ENCODE assay signal across 8 cellular contexts in the genomic region with DNA sequence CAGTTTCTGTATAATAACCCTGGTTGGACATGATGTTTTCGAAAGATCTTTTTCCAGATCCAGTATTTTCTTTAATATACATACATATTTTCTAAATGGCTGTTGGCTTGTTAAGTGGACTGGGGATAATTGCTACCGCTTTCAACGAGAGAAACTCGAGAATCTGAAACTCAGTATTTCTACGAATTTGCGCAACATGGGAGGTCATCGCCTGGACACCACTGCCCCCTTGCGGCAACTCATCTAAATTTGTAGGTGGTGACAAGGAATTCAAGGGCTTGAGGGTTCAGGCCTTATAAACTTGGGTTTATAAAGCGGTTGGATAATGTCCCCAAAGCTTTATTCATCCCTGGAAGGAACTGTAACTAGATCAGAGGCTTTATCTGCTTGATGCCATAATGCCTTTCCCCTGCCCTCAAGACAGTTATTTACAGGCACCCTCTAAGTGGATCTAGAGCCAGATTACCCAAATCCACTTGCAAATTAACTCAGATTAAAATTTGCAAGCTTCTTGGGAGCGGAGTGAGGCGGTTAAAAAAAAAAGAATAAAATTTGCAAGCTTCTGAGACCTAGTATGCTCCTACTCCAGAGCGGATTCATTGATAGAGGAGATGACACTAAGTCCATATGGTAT. TPM values are rescaled to one million over a fixed set of nuclear protein-coding genes. Genes with fewer than 3 reads are reported as not detected.
A peak's percentile ranks its signal among the peaks of the same experiment; 100 is the strongest.
DNase-seq lines count a peak whose midpoint lies in the region; ATAC-seq, FAIRE-seq and TF ChIP-seq lines count a peak whose summit lies in the region.

No MANE protein-coding gene starts in this region.

- under 1% methylated on average over 12 of the region's 12 CpGs for WGBS in HepG2 (ENCODE audit: low lambda C conversion rate)

- no peaks in the 10 kb centered on the region for H3K9me3 Mint-ChIP-seq in chondrocyte (ENCODE audit: low read depth)

- peak; percentile 33 for ATAC-seq in HG02840 (IDR thresholded peaks at IDR 0.05; ENCODE audit: low FRiP score, unreplicated experiment)
- peak; percentile 12 to 21 for ATAC-seq in activated CD4-positive, CD25-positive, alpha-beta regulatory T cell treated with anti-CD3 and anti-CD28 coated beads, Interleukin-2, amount 50 U/mL, for 24 hours
- ATAC-seq in HepG2, result peak; percentile 59

- in situ Hi-C loops in HepG2 (cut with HindIII; ENCODE audit: extremely low pct_ligation_motif_present, low pct_unique_long_range_greater_than_20kb), result loop anchor here (10.0 kb wide), 1 partner anchor 501 kb away; no protein-coding TSS in a partner anchor

- CTCF ChIA-PET in HepG2 (lab: Yijun Ruan, JAX; ENCODE audit: low intra/inter-chr PET ratio, low total read pairs), result interaction anchor here (0.6 to 3.5 kb wide), 5 partner anchors 9 to 494 kb away, joined by 3 to 76 read pairs (median 4); no protein-coding TSS in a partner anchor

- 0 out of 2 replicates have a peak overlapping the region, but pooled peaks have one; percentile 13 for H3K9ac ChIP-seq in HepG2 (ENCODE audit: insufficient read depth, low read depth, low read length)

- peak overlapping the region; percentile 98 for H3K4me2 ChIP-seq in HepG2 (ENCODE audit: low read depth, low read length)

- peak overlapping the region; percentile 52 to 72 (median 63) for H3K4me3 ChIP-seq in HepG2 (replicated peaks in 1 of 3; ENCODE audit: insufficient read depth in 1 of 3, low read depth in 2 of 3, low read length in 3 of 3)

- peaks cover 62% of the 10 kb centered on the region for H3K27me3 Mint-ChIP-seq in chondrocyte (ENCODE audit: low read depth)

- H4K20me1 ChIP-seq in HepG2 (ENCODE audit: insufficient read depth, low read length), result no peaks in the 10 kb centered on the region

- no peaks in the 10 kb centered on the region for H3K9me3 ChIP-seq in HepG2 (ENCODE audit: low read length)

- POLR2A ChIA-PET in HepG2 (lab: Yijun Ruan, JAX), result interaction anchor here (1.1 kb wide), 1 partner anchor 327 kb away, joined by 3 read pairs; a partner anchor contains a TSS

- H3K4me1 Mint-ChIP-seq in chondrocyte (ENCODE audit: low read depth), result peaks cover 13% of the 10 kb centered on the region

- peak overlapping the region; percentile 66 for H2AFZ ChIP-seq in HepG2 (ENCODE audit: low read length)

- intact Hi-C loops in HepG2 (cut with micrococcal nuclease; ENCODE audit: unreplicated experiment), result loop anchor here (1.0 to 5.0 kb wide), 3 partner anchors 339 to 494 kb away; no protein-coding TSS in a partner anchor

- TF ChIP-seq EP300 in HepG2 (IDR thresholded peaks at IDR 0.05; ENCODE audit: low read depth in 2 of 2, low read length in 2 of 2), result no peak
- TF ChIP-seq EP300 in HepG2 (CRISPR knock-in tag; IDR thresholded peaks at IDR 0.05; ENCODE audit: borderline replicate concordance), result no peak

- H3K27ac ChIP-seq in HepG2 (ENCODE audit: extremely low read length, insufficient read depth, low read length), result no peak overlapping the region

- peak; percentile 91 for TF ChIP-seq CTCF in chondrocyte (IDR thresholded peaks at IDR 0.05)
- TF ChIP-seq CTCF in HepG2 (CRISPR knock-in tag; IDR thresholded peaks at IDR 0.05), result peak; percentile 81

- H3K27ac Mint-ChIP-seq in chondrocyte (ENCODE audit: unreplicated experiment), result no peak overlapping the region

- H3K36me3 ChIP-seq in HepG2 (replicated peaks in 1 of 2; ENCODE audit: control insufficient read depth in 1 of 2, insufficient read depth in 2 of 2, low read length in 2 of 2), result no peaks in the 10 kb centered on the region

- FAIRE-seq in HepG2 (lab: Jason Lieb, UNC), result peak; percentile 81

- DNase-seq in NCI-H510A treated with DMSO at 0.1 percent for 48 hours (lab: John Stamatoyannopoulos, UW) (peak; percentile 50), NCI-H510A (lab: John Stamatoyannopoulos, UW) (no peak), NCI-H2029 treated with DMSO at 0.1 percent for 48 hours (lab: John Stamatoyannopoulos, UW) (peak; percentile 9), chondrocyte (ENCODE audit: low spot score) (no peak), HepG2 (ENCODE audit: low spot score) (peak; percentile 56)
- peak; percentile 75 to 77 for DNase-seq in stimulated activated CD4-positive, alpha-beta T cell treated with anti-CD3 and anti-CD28 coated beads, Interleukin-2, amount 100 ng/mL, for 48 hours

- peaks cover 0 to 22% of the 10 kb centered on the region in 2 experiments; a peak in 2 of 5 replicates for H3K27me3 ChIP-seq in HepG2 (ENCODE audit: control insufficient read depth in 1 of 2, insufficient read depth in 2 of 2, low read length in 2 of 2)

- no TSS peak for BruUV-seq in HepG2 (replicated peaks; lab: Mats Ljungman, UMichigan)

- H3K36me3 Mint-ChIP-seq in chondrocyte (ENCODE audit: low read depth), result no peaks in the 10 kb centered on the region

- H3K4me1 ChIP-seq in HepG2 (ENCODE audit: insufficient read depth, low read length), result peaks cover 10% of the 10 kb centered on the region

- peak overlapping the region; percentile 70 for H3K4me3 Mint-ChIP-seq in chondrocyte (ENCODE audit: unreplicated experiment)

- 0 out of 2 replicates have a peak, but pooled peaks have one; percentile 48 for TF ChIP-seq RAD21 in HepG2 (CRISPR knock-in tag; IDR thresholded peaks at IDR 0.05)

- H3K79me2 ChIP-seq in HepG2 (ENCODE audit: insufficient read depth, low read length), result no peaks in the 10 kb centered on the region

- TF ChIP-seq POLR2A in HepG2 (IDR thresholded peaks at IDR 0.05; ENCODE audit: insufficient read depth in 1 of 2, low read depth in 2 of 2, low read length in 2 of 2), result no peak

TF ChIP-seq in HepG2, 621 proteins besides CTCF, POLR2A, EP300 and RAD21 (continues in another document):
- TF ChIP-seq CENPT (CRISPR knock-in tag; IDR thresholded peaks at IDR 0.05; ENCODE audit: low read depth) (no peak), CCAR2 (optimal IDR thresholded peaks at IDR 0.05; ENCODE audit: low read depth, low read length) (no peak), ZNF496 (CRISPR knock-in tag; IDR thresholded peaks at IDR 0.05; ENCODE audit: insufficient replicate concordance) (no peak), JUN (CRISPR knock-in tag; IDR thresholded peaks at IDR 0.05) (no peak), ZNF558 (CRISPR knock-in tag; IDR thresholded peaks at IDR 0.05; ENCODE audit: borderline replicate concordance) (no peak)
- TF ChIP-seq, protein P1, sequence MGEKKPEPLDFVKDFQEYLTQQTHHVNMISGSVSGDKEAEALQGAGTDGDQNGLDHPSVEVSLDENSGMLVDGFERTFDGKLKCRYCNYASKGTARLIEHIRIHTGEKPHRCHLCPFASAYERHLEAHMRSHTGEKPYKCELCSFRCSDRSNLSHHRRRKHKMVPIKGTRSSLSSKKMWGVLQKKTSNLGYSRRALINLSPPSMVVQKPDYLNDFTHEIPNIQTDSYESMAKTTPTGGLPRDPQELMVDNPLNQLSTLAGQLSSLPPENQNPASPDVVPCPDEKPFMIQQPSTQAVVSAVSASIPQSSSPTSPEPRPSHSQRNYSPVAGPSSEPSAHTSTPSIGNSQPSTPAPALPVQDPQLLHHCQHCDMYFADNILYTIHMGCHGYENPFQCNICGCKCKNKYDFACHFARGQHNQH (CRISPR knock-in tag; IDR thresholded peaks at IDR 0.05), result no peak

RNA-seq across cellular contexts. Expression of a gene that starts 21.3 kb away (rescaled TPM):
- not detected in 3 replicates for total RNA-seq in chondrocyte
- not detected in 2 replicates for total RNA-seq in HepG2 (2016; rRNA removed; fragmentation: Illumina TruSeq; extraction: Trizol)
- not detected in 2 replicates for total RNA-seq in HepG2 (2016; cell fraction: cytosol; rRNA removed; fragmentation: Illumina TruSeq; extraction: Trizol; ENCODE audit: low read depth)
- not detected in 2 replicates for total RNA-seq in HepG2 (2016; cell fraction: insoluble cytoplasmic fraction; rRNA removed; fragmentation: Illumina TruSeq; extraction: Trizol)
- not detected in 2 replicates for total RNA-seq in HepG2 (2016; cell fraction: membrane; rRNA removed; fragmentation: Illumina TruSeq; extraction: Trizol)
- total RNA-seq in HepG2 (2016; cell fraction: nucleus; rRNA removed; fragmentation: Illumina TruSeq; extraction: Trizol), result not detected in 2 replicates
- not detected in 2 replicates for polyA plus RNA-seq in HepG2 (2011; rRNA removed)
- polyA plus RNA-seq in HepG2 (2011; cell fraction: cytosol; rRNA removed), result not detected in 2 replicates
- polyA plus RNA-seq in HepG2 (2011; cell fraction: nucleus; rRNA removed), result not detected in 2 replicates
- polyA plus RNA-seq in HepG2 (2012), result not detected in 2 replicates
- not detected in 2 replicates for polyA plus RNA-seq in HepG2 (2016; cell fraction: cytosol; fragmentation: Illumina TruSeq; extraction: Trizol; ENCODE audit: low read depth)
- polyA plus RNA-seq in HepG2 (2016; cell fraction: insoluble cytoplasmic fraction; fragmentation: Illumina TruSeq; extraction: Trizol; ENCODE audit: low read depth), result not detected in 2 replicates
- polyA plus RNA-seq in HepG2 (2016; cell fraction: membrane; fragmentation: Illumina TruSeq; extraction: Trizol; ENCODE audit: low read depth), result not detected in 2 replicates
- polyA plus RNA-seq in HepG2 (2016; cell fraction: nucleus; fragmentation: Illumina TruSeq; extraction: Trizol; ENCODE audit: insufficient read depth, low read depth), result not detected in 2 replicates
- polyA minus RNA-seq in HepG2 (2011; rRNA and poly(A)+ RNA removed; ENCODE audit: low replicate concordance), result not detected in 2 replicates
- polyA minus RNA-seq in HepG2 (2011; cell fraction: cytosol; rRNA and poly(A)+ RNA removed), result not detected in 2 replicates
- polyA minus RNA-seq in HepG2 (2011; cell fraction: nucleus; rRNA and poly(A)+ RNA removed), result not detected in 2 replicates

RNA-seq across cellular contexts. Expression of a gene that starts 37.9 kb away (rescaled TPM):
- total RNA-seq in chondrocyte, result 5.2 TPM in 1 of 3 replicates, not detected in the others
- not detected in 2 replicates for total RNA-seq in HepG2 (2016; rRNA removed; fragmentation: Illumina TruSeq; extraction: Trizol)
- not detected in 2 replicates for total RNA-seq in HepG2 (2016; cell fraction: cytosol; rRNA removed; fragmentation: Illumina TruSeq; extraction: Trizol; ENCODE audit: low read depth)
- total RNA-seq in HepG2 (2016; cell fraction: insoluble cytoplasmic fraction; rRNA removed; fragmentation: Illumina TruSeq; extraction: Trizol), result not detected in 2 replicates
- total RNA-seq in HepG2 (2016; cell fraction: membrane; rRNA removed; fragmentation: Illumina TruSeq; extraction: Trizol), result not detected in 2 replicates
- not detected in 2 replicates for total RNA-seq in HepG2 (2016; cell fraction: nucleus; rRNA removed; fragmentation: Illumina TruSeq; extraction: Trizol)
- not detected in 2 replicates for polyA plus RNA-seq in HepG2 (2011; rRNA removed)
- polyA plus RNA-seq in HepG2 (2011; cell fraction: cytosol; rRNA removed), result not detected in 2 replicates
- not detected in 2 replicates for polyA plus RNA-seq in HepG2 (2011; cell fraction: nucleus; rRNA removed)
- not detected in 2 replicates for polyA plus RNA-seq in HepG2 (2012)
- polyA plus RNA-seq in HepG2 (2016; cell fraction: cytosol; fragmentation: Illumina TruSeq; extraction: Trizol; ENCODE audit: low read depth), result not detected in 2 replicates
- polyA plus RNA-seq in HepG2 (2016; cell fraction: insoluble cytoplasmic fraction; fragmentation: Illumina TruSeq; extraction: Trizol; ENCODE audit: low read depth), result not detected in 2 replicates
- not detected in 2 replicates for polyA plus RNA-seq in HepG2 (2016; cell fraction: membrane; fragmentation: Illumina TruSeq; extraction: Trizol; ENCODE audit: low read depth)
- polyA plus RNA-seq in HepG2 (2016; cell fraction: nucleus; fragmentation: Illumina TruSeq; extraction: Trizol; ENCODE audit: insufficient read depth, low read depth), result not detected in 2 replicates
- polyA minus RNA-seq in HepG2 (2011; rRNA and poly(A)+ RNA removed; ENCODE audit: low replicate concordance), result not detected in 2 replicates
- polyA minus RNA-seq in HepG2 (2011; cell fraction: cytosol; rRNA and poly(A)+ RNA removed), result not detected in 2 replicates
- polyA minus RNA-seq in HepG2 (2011; cell fraction: nucleus; rRNA and poly(A)+ RNA removed), result not detected in 2 replicates

Comparison
In these comparisons a context has a peak if more than half of its experiments do, and no peak if none do; other contexts are left out.
1. DNase-seq: peak in NCI-H510A treated with DMSO at 0.1 percent for 48 hours (single experiment), NCI-H2029 treated with DMSO at 0.1 percent for 48 hours (single experiment), HepG2 (single experiment) and stimulated activated CD4-positive, alpha-beta T cell treated with anti-CD3 and anti-CD28 coated beads, Interleukin-2, amount 100 ng/mL, for 48 hours (2 of 2); none in NCI-H510A (single experiment) and chondrocyte (single experiment).
2. Peak in every context shown above with its lines, with median percentiles within 50 percentile points of each other: ATAC-seq.